ENCODE assay signal across 1 cellular context in the genomic region with DNA sequence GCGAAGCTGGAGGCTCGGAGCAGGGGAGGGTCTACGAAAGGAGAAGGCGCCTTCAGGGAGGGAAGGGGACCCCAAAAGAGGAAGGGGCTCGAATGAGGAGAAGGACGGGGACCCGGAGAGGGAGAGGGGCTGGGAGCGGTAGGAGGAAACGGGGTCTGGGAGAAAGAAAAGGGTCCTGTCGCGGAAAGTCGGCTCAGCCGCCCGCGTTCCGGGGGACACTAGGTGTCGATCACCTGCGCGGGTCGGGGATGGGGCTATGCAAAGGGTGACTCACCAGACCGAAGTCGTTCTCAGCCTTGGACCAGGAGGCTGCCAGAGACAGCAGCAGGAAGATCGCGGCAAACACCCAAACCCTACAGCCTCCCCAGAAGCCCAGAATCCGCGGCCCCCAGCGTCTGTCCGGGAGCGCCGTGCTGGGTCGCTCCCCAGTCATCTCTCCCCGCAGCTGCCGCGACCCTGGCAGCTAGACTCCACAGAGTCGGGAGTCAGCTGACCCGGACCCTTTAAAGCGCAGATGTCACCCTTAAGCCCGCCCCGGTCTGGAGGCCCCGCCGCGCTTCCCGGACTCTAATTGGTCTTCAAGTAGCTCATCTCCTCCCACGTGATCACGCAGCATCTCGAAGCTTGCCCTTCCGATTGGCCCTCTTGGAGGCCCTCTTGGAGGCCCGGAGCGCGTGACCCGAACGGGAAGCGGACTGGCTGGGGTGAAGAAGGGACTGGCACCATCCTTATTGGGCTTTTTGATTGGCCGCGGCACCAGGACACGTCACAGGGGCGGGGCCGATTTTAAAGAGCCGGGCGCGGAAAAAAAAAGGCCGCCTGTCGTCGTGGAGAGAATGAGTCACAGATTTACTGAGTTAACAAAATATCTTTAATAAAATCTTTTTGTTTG.
A peak's percentile ranks its signal among the peaks of the same experiment; 100 is the strongest.
TF ChIP-seq lines count a peak whose summit lies in the region.

A gene (minus strand): TSS at position 478 of the 892 bp plus-strand sequence. CDS start 45 bp downstream, at position 433.

TF ChIP-seq in K562, 482 proteins besides CTCF, POLR2A, EP300 and RAD21 (continued from another document and continues in another):
- TF ChIP-seq, protein P1, sequence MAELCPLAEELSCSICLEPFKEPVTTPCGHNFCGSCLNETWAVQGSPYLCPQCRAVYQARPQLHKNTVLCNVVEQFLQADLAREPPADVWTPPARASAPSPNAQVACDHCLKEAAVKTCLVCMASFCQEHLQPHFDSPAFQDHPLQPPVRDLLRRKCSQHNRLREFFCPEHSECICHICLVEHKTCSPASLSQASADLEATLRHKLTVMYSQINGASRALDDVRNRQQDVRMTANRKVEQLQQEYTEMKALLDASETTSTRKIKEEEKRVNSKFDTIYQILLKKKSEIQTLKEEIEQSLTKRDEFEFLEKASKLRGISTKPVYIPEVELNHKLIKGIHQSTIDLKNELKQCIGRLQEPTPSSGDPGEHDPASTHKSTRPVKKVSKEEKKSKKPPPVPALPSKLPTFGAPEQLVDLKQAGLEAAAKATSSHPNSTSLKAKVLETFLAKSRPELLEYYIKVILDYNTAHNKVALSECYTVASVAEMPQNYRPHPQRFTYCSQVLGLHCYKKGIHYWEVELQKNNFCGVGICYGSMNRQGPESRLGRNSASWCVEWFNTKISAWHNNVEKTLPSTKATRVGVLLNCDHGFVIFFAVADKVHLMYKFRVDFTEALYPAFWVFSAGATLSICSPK (IDR thresholded peaks at IDR 0.05; ENCODE audit: borderline replicate concordance) = peak; percentile 83; the same call in 1 of the 2 replicates
- TF ChIP-seq TCF7 (IDR thresholded peaks at IDR 0.05; ENCODE audit: borderline replicate concordance) = 0 out of 2 replicates have a peak, but pooled peaks have one; percentile 49
- peak; percentile 99 for TF ChIP-seq RBFOX2 (IDR thresholded peaks at IDR 0.05; ENCODE audit: low read depth, low read length)
- TF ChIP-seq NR2F6 (CRISPR knock-in tag; IDR thresholded peaks at IDR 0.05) = peak; percentile 94
- TF ChIP-seq TBL1XR1 (IDR thresholded peaks at IDR 0.05; ENCODE audit: low read length in 2 of 2) = peak; percentile 72 to 78; a peak in 3 of 4 replicates
- TF ChIP-seq ZC3H11A (IDR thresholded peaks at IDR 0.05; ENCODE audit: low read depth, low read length) = peak; percentile 56; the same call in 1 of the 2 replicates
- TF ChIP-seq, protein P2, sequence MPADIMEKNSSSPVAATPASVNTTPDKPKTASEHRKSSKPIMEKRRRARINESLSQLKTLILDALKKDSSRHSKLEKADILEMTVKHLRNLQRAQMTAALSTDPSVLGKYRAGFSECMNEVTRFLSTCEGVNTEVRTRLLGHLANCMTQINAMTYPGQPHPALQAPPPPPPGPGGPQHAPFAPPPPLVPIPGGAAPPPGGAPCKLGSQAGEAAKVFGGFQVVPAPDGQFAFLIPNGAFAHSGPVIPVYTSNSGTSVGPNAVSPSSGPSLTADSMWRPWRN (IDR thresholded peaks at IDR 0.05; ENCODE audit: low read depth) = no peak; the same call in 1 of the 2 replicates
- TF ChIP-seq MIER1 (IDR thresholded peaks at IDR 0.05; ENCODE audit: low read depth) = 0 out of 2 replicates have a peak, but pooled peaks have one; percentile 36
- 0 out of 4 replicates have a peak, but pooled peaks of 1 of the 2 experiments have one; percentile 67 for TF ChIP-seq TEAD1 (CRISPR knock-in tag; IDR thresholded peaks at IDR 0.05)
- no peak for TF ChIP-seq ETV6 (IDR thresholded peaks at IDR 0.05; ENCODE audit: borderline replicate concordance in 1 of 2, low read depth in 2 of 2, low read length in 1 of 2)
- TF ChIP-seq ETV6 (CRISPR knock-in tag; IDR thresholded peaks at IDR 0.05; ENCODE audit: borderline replicate concordance) = no peak
- no peak for TF ChIP-seq SMARCC2 (IDR thresholded peaks at IDR 0.05; ENCODE audit: low read depth)
- no peak; the same call in 1 of the 2 replicates for TF ChIP-seq NR3C1 (CRISPR knock-in tag; IDR thresholded peaks at IDR 0.05)
- no peak for TF ChIP-seq ESRRB (CRISPR knock-in tag; IDR thresholded peaks at IDR 0.05; ENCODE audit: borderline replicate concordance)
- peak; percentile 87 for TF ChIP-seq SOX6 (IDR thresholded peaks at IDR 0.05)
- no peak for TF ChIP-seq ZNF239 (CRISPR knock-in tag; IDR thresholded peaks at IDR 0.05)
- TF ChIP-seq GABPB1 (CRISPR knock-in tag; IDR thresholded peaks at IDR 0.05) = peak; percentile 82
- TF ChIP-seq NFE2 (IDR thresholded peaks at IDR 0.05; ENCODE audit: low read depth) = peak; percentile 45
- TF ChIP-seq CTBP1 (IDR thresholded peaks at IDR 0.05; ENCODE audit: borderline replicate concordance) = peak; percentile 85
- peak; percentile 97 for TF ChIP-seq CXXC5 (CRISPR knock-in tag; IDR thresholded peaks at IDR 0.05)
- TF ChIP-seq CREB1 (IDR thresholded peaks at IDR 0.05) = peak; percentile 89
- peak; percentile 91 for TF ChIP-seq CREB1 (CRISPR knock-in tag; IDR thresholded peaks at IDR 0.05)
- TF ChIP-seq, protein P3, sequence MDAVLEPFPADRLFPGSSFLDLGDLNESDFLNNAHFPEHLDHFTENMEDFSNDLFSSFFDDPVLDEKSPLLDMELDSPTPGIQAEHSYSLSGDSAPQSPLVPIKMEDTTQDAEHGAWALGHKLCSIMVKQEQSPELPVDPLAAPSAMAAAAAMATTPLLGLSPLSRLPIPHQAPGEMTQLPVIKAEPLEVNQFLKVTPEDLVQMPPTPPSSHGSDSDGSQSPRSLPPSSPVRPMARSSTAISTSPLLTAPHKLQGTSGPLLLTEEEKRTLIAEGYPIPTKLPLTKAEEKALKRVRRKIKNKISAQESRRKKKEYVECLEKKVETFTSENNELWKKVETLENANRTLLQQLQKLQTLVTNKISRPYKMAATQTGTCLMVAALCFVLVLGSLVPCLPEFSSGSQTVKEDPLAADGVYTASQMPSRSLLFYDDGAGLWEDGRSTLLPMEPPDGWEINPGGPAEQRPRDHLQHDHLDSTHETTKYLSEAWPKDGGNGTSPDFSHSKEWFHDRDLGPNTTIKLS (IDR thresholded peaks at IDR 0.05; ENCODE audit: borderline replicate concordance, low read depth) = peak; percentile 49; the same call in 1 of the 2 replicates
- TF ChIP-seq ZNF263 (CRISPR knock-in tag; IDR thresholded peaks at IDR 0.05; ENCODE audit: borderline replicate concordance) = no peak; the same call in 1 of the 2 replicates
- TF ChIP-seq, protein P4, sequence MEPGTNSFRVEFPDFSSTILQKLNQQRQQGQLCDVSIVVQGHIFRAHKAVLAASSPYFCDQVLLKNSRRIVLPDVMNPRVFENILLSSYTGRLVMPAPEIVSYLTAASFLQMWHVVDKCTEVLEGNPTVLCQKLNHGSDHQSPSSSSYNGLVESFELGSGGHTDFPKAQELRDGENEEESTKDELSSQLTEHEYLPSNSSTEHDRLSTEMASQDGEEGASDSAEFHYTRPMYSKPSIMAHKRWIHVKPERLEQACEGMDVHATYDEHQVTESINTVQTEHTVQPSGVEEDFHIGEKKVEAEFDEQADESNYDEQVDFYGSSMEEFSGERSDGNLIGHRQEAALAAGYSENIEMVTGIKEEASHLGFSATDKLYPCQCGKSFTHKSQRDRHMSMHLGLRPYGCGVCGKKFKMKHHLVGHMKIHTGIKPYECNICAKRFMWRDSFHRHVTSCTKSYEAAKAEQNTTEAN (CRISPR knock-in tag; IDR thresholded peaks at IDR 0.05) = 0 out of 2 replicates have a peak, but pooled peaks have one; percentile 75
- TF ChIP-seq E2F3 (CRISPR knock-in tag; IDR thresholded peaks at IDR 0.05) = peak; percentile 64; the same call in 1 of the 2 replicates
- TF ChIP-seq, protein P5, sequence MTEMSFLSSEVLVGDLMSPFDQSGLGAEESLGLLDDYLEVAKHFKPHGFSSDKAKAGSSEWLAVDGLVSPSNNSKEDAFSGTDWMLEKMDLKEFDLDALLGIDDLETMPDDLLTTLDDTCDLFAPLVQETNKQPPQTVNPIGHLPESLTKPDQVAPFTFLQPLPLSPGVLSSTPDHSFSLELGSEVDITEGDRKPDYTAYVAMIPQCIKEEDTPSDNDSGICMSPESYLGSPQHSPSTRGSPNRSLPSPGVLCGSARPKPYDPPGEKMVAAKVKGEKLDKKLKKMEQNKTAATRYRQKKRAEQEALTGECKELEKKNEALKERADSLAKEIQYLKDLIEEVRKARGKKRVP (CRISPR knock-in tag; IDR thresholded peaks at IDR 0.05) = peak; percentile 58; the same call in 1 of the 2 replicates
- TF ChIP-seq ZNF431 (CRISPR knock-in tag; IDR thresholded peaks at IDR 0.05) = no peak
- TF ChIP-seq COPS2 (conservative IDR thresholded peaks at IDR 0.05) = no peak
- peak; percentile 49; the same call in 1 of the 2 replicates for TF ChIP-seq ZNF57 (CRISPR knock-in tag; IDR thresholded peaks at IDR 0.05)
- no peak for TF ChIP-seq CAMTA2 (CRISPR knock-in tag; conservative IDR thresholded peaks at IDR 0.05)
- peak; percentile 64 for TF ChIP-seq BCOR (IDR thresholded peaks at IDR 0.05)
- TF ChIP-seq, protein P6, sequence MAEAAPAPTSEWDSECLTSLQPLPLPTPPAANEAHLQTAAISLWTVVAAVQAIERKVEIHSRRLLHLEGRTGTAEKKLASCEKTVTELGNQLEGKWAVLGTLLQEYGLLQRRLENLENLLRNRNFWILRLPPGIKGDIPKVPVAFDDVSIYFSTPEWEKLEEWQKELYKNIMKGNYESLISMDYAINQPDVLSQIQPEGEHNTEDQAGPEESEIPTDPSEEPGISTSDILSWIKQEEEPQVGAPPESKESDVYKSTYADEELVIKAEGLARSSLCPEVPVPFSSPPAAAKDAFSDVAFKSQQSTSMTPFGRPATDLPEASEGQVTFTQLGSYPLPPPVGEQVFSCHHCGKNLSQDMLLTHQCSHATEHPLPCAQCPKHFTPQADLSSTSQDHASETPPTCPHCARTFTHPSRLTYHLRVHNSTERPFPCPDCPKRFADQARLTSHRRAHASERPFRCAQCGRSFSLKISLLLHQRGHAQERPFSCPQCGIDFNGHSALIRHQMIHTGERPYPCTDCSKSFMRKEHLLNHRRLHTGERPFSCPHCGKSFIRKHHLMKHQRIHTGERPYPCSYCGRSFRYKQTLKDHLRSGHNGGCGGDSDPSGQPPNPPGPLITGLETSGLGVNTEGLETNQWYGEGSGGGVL (CRISPR knock-in tag; IDR thresholded peaks at IDR 0.05) = no peak
- TF ChIP-seq GTF2E2 (tag; IDR thresholded peaks at IDR 0.05) = 0 out of 2 replicates have a peak, but pooled peaks have one; percentile 37
- TF ChIP-seq, protein P7, sequence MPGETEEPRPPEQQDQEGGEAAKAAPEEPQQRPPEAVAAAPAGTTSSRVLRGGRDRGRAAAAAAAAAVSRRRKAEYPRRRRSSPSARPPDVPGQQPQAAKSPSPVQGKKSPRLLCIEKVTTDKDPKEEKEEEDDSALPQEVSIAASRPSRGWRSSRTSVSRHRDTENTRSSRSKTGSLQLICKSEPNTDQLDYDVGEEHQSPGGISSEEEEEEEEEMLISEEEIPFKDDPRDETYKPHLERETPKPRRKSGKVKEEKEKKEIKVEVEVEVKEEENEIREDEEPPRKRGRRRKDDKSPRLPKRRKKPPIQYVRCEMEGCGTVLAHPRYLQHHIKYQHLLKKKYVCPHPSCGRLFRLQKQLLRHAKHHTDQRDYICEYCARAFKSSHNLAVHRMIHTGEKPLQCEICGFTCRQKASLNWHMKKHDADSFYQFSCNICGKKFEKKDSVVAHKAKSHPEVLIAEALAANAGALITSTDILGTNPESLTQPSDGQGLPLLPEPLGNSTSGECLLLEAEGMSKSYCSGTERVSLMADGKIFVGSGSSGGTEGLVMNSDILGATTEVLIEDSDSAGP (CRISPR knock-in tag; IDR thresholded peaks at IDR 0.05) = peak; percentile 92
- peak; percentile 75 for TF ChIP-seq SMARCE1 (IDR thresholded peaks at IDR 0.05)
- TF ChIP-seq LARP7 (IDR thresholded peaks at IDR 0.05) = peak; percentile 87; the same call in 1 of the 2 replicates
- TF ChIP-seq ZNF695 (CRISPR knock-in tag; IDR thresholded peaks at IDR 0.05) = peak; percentile 78; the same call in 1 of the 2 replicates
- peak; percentile 97 for TF ChIP-seq POLR2H (tag; IDR thresholded peaks at IDR 0.05; ENCODE audit: low read depth)
- TF ChIP-seq, protein P8, sequence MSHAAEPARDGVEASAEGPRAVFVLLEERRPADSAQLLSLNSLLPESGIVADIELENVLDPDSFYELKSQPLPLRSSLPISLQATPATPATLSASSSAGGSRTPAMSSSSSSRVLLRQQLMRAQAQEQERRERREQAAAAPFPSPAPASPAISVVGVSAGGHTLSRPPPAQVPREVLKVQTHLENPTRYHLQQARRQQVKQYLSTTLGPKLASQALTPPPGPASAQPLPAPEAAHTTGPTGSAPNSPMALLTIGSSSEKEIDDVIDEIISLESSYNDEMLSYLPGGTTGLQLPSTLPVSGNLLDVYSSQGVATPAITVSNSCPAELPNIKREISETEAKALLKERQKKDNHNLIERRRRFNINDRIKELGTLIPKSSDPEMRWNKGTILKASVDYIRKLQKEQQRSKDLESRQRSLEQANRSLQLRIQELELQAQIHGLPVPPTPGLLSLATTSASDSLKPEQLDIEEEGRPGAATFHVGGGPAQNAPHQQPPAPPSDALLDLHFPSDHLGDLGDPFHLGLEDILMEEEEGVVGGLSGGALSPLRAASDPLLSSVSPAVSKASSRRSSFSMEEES (CRISPR knock-in tag; IDR thresholded peaks at IDR 0.05) = peak; percentile 99
